Comparison of ENCODE assay signal across 8 cellular contexts in genomic region chr7:137953043-137953691, GRCh38. TPM values are rescaled to one million over a fixed set of nuclear protein-coding genes. Genes with fewer than 3 reads are reported as not detected.
A peak's percentile ranks its signal among the peaks of the same experiment; 100 is the strongest.
DNase-seq lines count a peak whose midpoint lies in the region; ATAC-seq and TF ChIP-seq lines count a peak whose summit lies in the region.

No MANE protein-coding gene starts in this region.

- CTCF ChIA-PET in WTC11 (lab: Charles Lee) = interaction anchor here (0.6 to 1.7 kb wide), 3 partner anchors 10 to 870 kb away, joined by 3 to 6 read pairs (median 3); partner anchors contain the start of gene CREB3L2

- H3K4me3 ChIP-seq in HAP-1 (no peak overlapping the region), iPS-18a (ENCODE audit: low read length) (peak overlapping the region; percentile 1), stomach (no peak overlapping the region)

- H3K27ac Mint-ChIP-seq in WTC11 = peak overlapping the region; percentile 88

- ATAC-seq in WTC11 (peak; percentile 40), HG03097 (IDR thresholded peaks at IDR 0.05; ENCODE audit: low FRiP score, unreplicated experiment) (no peak)

- no peak for TF ChIP-seq POLR2A in stomach (IDR thresholded peaks at IDR 0.05)

- TF ChIP-seq EP300 in stomach (IDR thresholded peaks at IDR 0.05) = peak; percentile 73

- in situ Hi-C loops in HAP-1 (cut with MboI; ENCODE audit: low sequenced_read_pairs) = no loop called here

- TF ChIP-seq CTCF in WTC11 (IDR thresholded peaks at IDR 0.05) (no peak), stomach (IDR thresholded peaks at IDR 0.05) (no peak)

- POLR2A ChIA-PET in WTC11 (lab: Charles Lee) = interaction anchor here (0.5 kb wide), 1 partner anchor 16 kb away, joined by 6 read pairs; no protein-coding TSS in a partner anchor

- H3K27me3 Mint-ChIP-seq in WTC11 (ENCODE audit: low read depth) = no peaks in the 10 kb centered on the region

- intact Hi-C loops in stomach (cut with DNase I; ENCODE audit: low total_unique reads) = no loop called here

- H3K36me3 Mint-ChIP-seq in WTC11 = peaks cover 2% of the 10 kb centered on the region

- peak overlapping the region; percentile 22 for H3K9ac ChIP-seq in iPS-18a (ENCODE audit: low read length)

- peak overlapping the region; percentile 17 for H3K4me3 Mint-ChIP-seq in WTC11

- H3K4me1 Mint-ChIP-seq in WTC11 = peaks cover 81% of the 10 kb centered on the region

- H3K27me3 ChIP-seq in HAP-1 (ENCODE audit: low read depth) (no peaks in the 10 kb centered on the region), iPS-18a (ENCODE audit: control insufficient read depth, insufficient read depth, low read length) (no peaks in the 10 kb centered on the region), stomach (no peaks in the 10 kb centered on the region)

- H3K9me3 Mint-ChIP-seq in WTC11 = no peaks in the 10 kb centered on the region

- H3K4me1 ChIP-seq in HAP-1 (peaks cover 21% of the 10 kb centered on the region), iPS-18a (ENCODE audit: control insufficient read depth, low read depth, low read length) (peaks cover 40% of the 10 kb centered on the region), stomach (peaks cover 54 to 97% (median 72%) of the 10 kb centered on the region in 4 donors)

- H3K9me3 ChIP-seq in HAP-1 (no peaks in the 10 kb centered on the region), iPS-18a (ENCODE audit: control insufficient read depth, low read depth, low read length) (no peaks in the 10 kb centered on the region), stomach (no peaks in the 10 kb centered on the region)

- DNase-seq in HAP-1 (ENCODE audit: low spot score in 2 of 2) = peak; percentile 46 to 87
- no peak for DNase-seq in WTC11 (ENCODE audit: low spot score)
- DNase-seq in stomach = no peak
- DNase-seq in effector CD4-positive, alpha-beta T cell = no peak
- no peak for DNase-seq in NCI-H526 treated with DMSO at 0.1 percent for 48 hours (lab: John Stamatoyannopoulos, UW)
- no peak for DNase-seq in cerebellar nuclear complex (lab: John Stamatoyannopoulos, UW)

- WGBS in stomach, 5 donors = 50 to 79% (median 65%) methylated on average over 8 of the region's 8 CpGs

- H3K27ac ChIP-seq in iPS-18a (ENCODE audit: low read length) = peak overlapping the region; percentile 0
- peak overlapping the region; percentile 64 to 86 (median 76) for H3K27ac ChIP-seq in stomach

- H3K36me3 ChIP-seq in HAP-1 (replicated peaks) = no peaks in the 10 kb centered on the region
- H3K36me3 ChIP-seq in iPS-18a (ENCODE audit: control insufficient read depth, low read depth, low read length) = no peaks in the 10 kb centered on the region
- H3K36me3 ChIP-seq in stomach = peaks cover 0 to 5% (median 0%) of the 10 kb centered on the region in 4 donors

TF ChIP-seq in WTC11, 78 proteins besides CTCF, POLR2A, EP300 and RAD21 (continues in another document):
- TF ChIP-seq AR (CRISPR knock-in tag; IDR thresholded peaks at IDR 0.05) (no peak), OVOL2 (CRISPR knock-in tag; IDR thresholded peaks at IDR 0.05; ENCODE audit: borderline replicate concordance) (no peak), NFATC4 (CRISPR knock-in tag; IDR thresholded peaks at IDR 0.05) (no peak), ZNF512 (CRISPR knock-in tag; IDR thresholded peaks at IDR 0.05; ENCODE audit: borderline replicate concordance) (no peak), RELA (CRISPR knock-in tag; IDR thresholded peaks at IDR 0.05; ENCODE audit: borderline replicate concordance) (no peak), TCF7 (CRISPR knock-in tag; IDR thresholded peaks at IDR 0.05; ENCODE audit: low read depth) (no peak), FOXJ3 (CRISPR knock-in tag; IDR thresholded peaks at IDR 0.05; ENCODE audit: borderline replicate concordance) (no peak), NR3C1 (CRISPR knock-in tag; conservative IDR thresholded peaks at IDR 0.05; ENCODE audit: low read depth) (no peak), ESRRA (CRISPR knock-in tag; IDR thresholded peaks at IDR 0.05; ENCODE audit: borderline replicate concordance) (no peak), E2F5 (CRISPR knock-in tag; IDR thresholded peaks at IDR 0.05) (no peak), CBFB (CRISPR knock-in tag; IDR thresholded peaks at IDR 0.05; ENCODE audit: low read depth) (no peak), ATF6 (CRISPR knock-in tag; IDR thresholded peaks at IDR 0.05) (no peak), CDX4 (CRISPR knock-in tag; IDR thresholded peaks at IDR 0.05; ENCODE audit: borderline replicate concordance) (no peak), RORB (CRISPR knock-in tag; IDR thresholded peaks at IDR 0.05) (no peak), NFE2L1 (CRISPR knock-in tag; IDR thresholded peaks at IDR 0.05) (no peak), FOXK1 (CRISPR knock-in tag; IDR thresholded peaks at IDR 0.05) (no peak), ZBTB43 (CRISPR knock-in tag; IDR thresholded peaks at IDR 0.05) (no peak), ZNF416 (CRISPR knock-in tag; IDR thresholded peaks at IDR 0.05) (no peak)

RNA-seq across cellular contexts. Expression of gene CREB3L2, which starts 48.7 kb away (rescaled TPM):
- 48.1 to 60.6 TPM (median 52.1 TPM) in 3 replicates for total RNA-seq in WTC11 (2021)
- 100 to 1,000 TPM in 1 of 5 donors, 10 to 100 TPM in 4; 22.6 to 258 (median 38.8) TPM for total RNA-seq in stomach
- 1 to 10 TPM; 5.8 to 8.6 (median 6.6) TPM for polyA plus RNA-seq in stomach

Comparison
In these comparisons a context has a peak if more than half of its experiments do, and no peak if none do; other contexts are left out.
1. DNase-seq: peak in HAP-1 (2 of 2); none in WTC11 (single experiment), stomach (single experiment), effector CD4-positive, alpha-beta T cell (single experiment), NCI-H526 treated with DMSO at 0.1 percent for 48 hours (single experiment) and cerebellar nuclear complex (0 of 2).